In genomic region chr21:31872452-31873274, GRCh38 we compare ENCODE assay signal across 9 cellular contexts. TPM values are rescaled to one million over a fixed set of nuclear protein-coding genes. Genes with fewer than 3 reads are reported as not detected.
DNase-seq lines count a peak whose midpoint lies in the region; ATAC-seq lines count a peak whose summit lies in the region.
"Had no signal": no experiment of that assay in that cellular context is flagged by ENCODE, and none has a peak within 500 bp of the region (broad histone marks: within the 10 kb centered on the region; RNA-seq: fewer than 3 reads in every experiment).

Gene HUNK (plus strand): TSS chr21:31873020. CDS start chr21:31873675, 655 bp downstream.

- peak within 1 kb of the TSS; percentile 72 for H3K4me3 Mint-ChIP-seq in activated T-helper 2 cell treated with anti-CD3 and anti-CD28 coated beads, Interferon-gamma antibody, Interleukin-2, Interleukin-4, amounts not matched to agents 10 μg/mL and 5 μg/mL and 100 μg/mL, durations not matched to agents 14 hours and 24 hours and 36 hours (ENCODE audit: low read depth)

- DNase-seq in SIG-M5 treated with dmso at 0.1 percent for 504 hours (lab: John Stamatoyannopoulos, UW; ENCODE audit: unreplicated experiment) (peak; percentile 31), SIG-M5 (lab: John Stamatoyannopoulos, UW) (no peak), NCI-H187 treated with DMSO at 0.1 percent for 48 hours (lab: John Stamatoyannopoulos, UW) (peak; percentile 75), left cardiac atrium (peak; percentile 30), posterior cingulate gyrus (peak in 9 of 10 donors; percentile 31 to 94 (median 56)), KG1 (lab: John Stamatoyannopoulos, UW) (no peak)
- no peak for DNase-seq in activated T-helper 2 cell treated with anti-CD3 and anti-CD28 coated beads, Interferon-gamma antibody, Interleukin-2, Interleukin-4, amounts not matched to agents 10 μg/mL and 5 μg/mL and 100 μg/mL, durations not matched to agents 14 hours and 24 hours and 36 hours (ENCODE audit: low spot score)
- DNase-seq: DND-41 had no signal

- ATAC-seq in left cardiac atrium: peak; percentile 49 to 74
- ATAC-seq in HG03025 (IDR thresholded peaks at IDR 0.05; ENCODE audit: low FRiP score, unreplicated experiment): no peak

- H3K36me3 Mint-ChIP-seq in activated T-helper 2 cell treated with anti-CD3 and anti-CD28 coated beads, Interferon-gamma antibody, Interleukin-2, Interleukin-4, amounts not matched to agents 10 μg/mL and 5 μg/mL and 100 μg/mL, durations not matched to agents 14 hours and 24 hours and 36 hours (ENCODE audit: low read depth): no peaks in the 10 kb centered on the region

- peaks cover 5% of the 10 kb centered on the region for H3K4me1 Mint-ChIP-seq in activated T-helper 2 cell treated with anti-CD3 and anti-CD28 coated beads, Interferon-gamma antibody, Interleukin-2, Interleukin-4, amounts not matched to agents 10 μg/mL and 5 μg/mL and 100 μg/mL, durations not matched to agents 14 hours and 24 hours and 36 hours (ENCODE audit: low read depth)

- H3K9me3 Mint-ChIP-seq in activated T-helper 2 cell treated with anti-CD3 and anti-CD28 coated beads, Interferon-gamma antibody, Interleukin-2, Interleukin-4, amounts not matched to agents 10 μg/mL and 5 μg/mL and 100 μg/mL, durations not matched to agents 14 hours and 24 hours and 36 hours: no peaks in the 10 kb centered on the region

- peaks cover 55% of the 10 kb centered on the region for H3K27me3 Mint-ChIP-seq in activated T-helper 2 cell treated with anti-CD3 and anti-CD28 coated beads, Interferon-gamma antibody, Interleukin-2, Interleukin-4, amounts not matched to agents 10 μg/mL and 5 μg/mL and 100 μg/mL, durations not matched to agents 14 hours and 24 hours and 36 hours (ENCODE audit: low read depth)

- no peak within 1 kb of the TSS for H3K27ac Mint-ChIP-seq in activated T-helper 2 cell treated with anti-CD3 and anti-CD28 coated beads, Interferon-gamma antibody, Interleukin-2, Interleukin-4, amounts not matched to agents 10 μg/mL and 5 μg/mL and 100 μg/mL, durations not matched to agents 14 hours and 24 hours and 36 hours

- intact Hi-C loops in activated T-helper 2 cell treated with anti-CD3 and anti-CD28 coated beads, Interferon-gamma antibody, Interleukin-2, Interleukin-4, amounts not matched to agents 10 μg/mL and 5 μg/mL and 100 μg/mL, durations not matched to agents 14 hours and 24 hours and 36 hours (cut with micrococcal nuclease): loop anchor here (2.0 kb wide), 1 partner anchor 386 kb away; no protein-coding TSS in a partner anchor
- intact Hi-C loops in left cardiac atrium (cut with DNase I): no loop called here
- intact Hi-C loops in posterior cingulate gyrus (cut with DNase I): loop anchor here (5.0 to 10.0 kb wide), 2 partner anchors 122 to 265 kb away; no protein-coding TSS in a partner anchor

RNA-seq across cellular contexts. Expression of gene HUNK, which starts in this region (rescaled TPM):
- total RNA-seq in activated T-helper 2 cell treated with anti-CD3 and anti-CD28 coated beads, Interferon-gamma antibody, Interleukin-2, Interleukin-4, amounts not matched to agents 10 μg/mL and 5 μg/mL and 100 μg/mL, durations not matched to agents 14 hours and 24 hours and 36 hours: 0.43 and 0.55 TPM in 2 replicates
- total RNA-seq in left cardiac atrium: 1 to 10 TPM in 1 of 2 donors, under 1 TPM in 1; 0.38 to 1.7 TPM

Comparison
In these comparisons a context has a peak if more than half of its experiments do, and no peak if none do; other contexts are left out.
1. DNase-seq: peak in SIG-M5 treated with dmso at 0.1 percent for 504 hours (single experiment), NCI-H187 treated with DMSO at 0.1 percent for 48 hours (single experiment), left cardiac atrium (single experiment) and posterior cingulate gyrus (9 of 10); none in SIG-M5 (single experiment), activated T-helper 2 cell treated with anti-CD3 and anti-CD28 coated beads, Interferon-gamma antibody, Interleukin-2, Interleukin-4, amounts not matched to agents 10 μg/mL and 5 μg/mL and 100 μg/mL, durations not matched to agents 14 hours and 24 hours and 36 hours (single experiment) and KG1 (single experiment).
2. intact Hi-C loops: an anchor here in activated T-helper 2 cell treated with anti-CD3 and anti-CD28 coated beads, Interferon-gamma antibody, Interleukin-2, Interleukin-4, amounts not matched to agents 10 μg/mL and 5 μg/mL and 100 μg/mL, durations not matched to agents 14 hours and 24 hours and 36 hours (2.0 kb wide) and posterior cingulate gyrus (5.0 to 10.0 kb wide); none called in left cardiac atrium.